Comparison of ENCODE assay signal across 1 cellular context in genomic region chr16:78094166-78094565, GRCh38.
TF ChIP-seq lines count a peak whose summit lies in the region.

No MANE protein-coding gene starts in this region.

TF ChIP-seq in GM12878, 131 proteins besides CTCF, POLR2A, EP300 and RAD21 (continued from another document):
- TF ChIP-seq USF2 (IDR thresholded peaks at IDR 0.05; ENCODE audit: borderline replicate concordance, low read depth, low read length) (no peak), ATF3 (IDR thresholded peaks at IDR 0.05; ENCODE audit: borderline replicate concordance, extremely low read depth, low read depth, low read length) (no peak), ZNF622 (IDR thresholded peaks at IDR 0.05) (no peak), IRF4 (IDR thresholded peaks at IDR 0.05; ENCODE audit: low read depth, low read length) (no peak), MEF2A (IDR thresholded peaks at IDR 0.05; ENCODE audit: insufficient read depth, low read depth, low read length) (no peak), RELB (IDR thresholded peaks at IDR 0.05; ENCODE audit: low read depth) (no peak), TAF1 (IDR thresholded peaks at IDR 0.05; ENCODE audit: borderline replicate concordance, low read depth, low read length) (no peak), ZBTB40 (IDR thresholded peaks at IDR 0.05; ENCODE audit: borderline replicate concordance) (no peak), HSF1 (IDR thresholded peaks at IDR 0.05; ENCODE audit: low read depth, low read length) (no peak), CBX5 (IDR thresholded peaks at IDR 0.05; ENCODE audit: low read depth) (no peak), RELA (IDR thresholded peaks at IDR 0.05; ENCODE audit: borderline replicate concordance, partially characterized antibody) (no peak), RB1 (IDR thresholded peaks at IDR 0.05; ENCODE audit: borderline replicate concordance) (no peak), BACH1 (IDR thresholded peaks at IDR 0.05; ENCODE audit: borderline replicate concordance) (no peak), SIX5 (IDR thresholded peaks at IDR 0.05; ENCODE audit: low read depth, low read length, severe bottlenecking) (no peak), SUZ12 (IDR thresholded peaks at IDR 0.05; ENCODE audit: unreplicated experiment) (no peak), CREM (IDR thresholded peaks at IDR 0.05; ENCODE audit: low read depth) (no peak), CHD2 (IDR thresholded peaks at IDR 0.05; ENCODE audit: borderline replicate concordance, low read depth, low read length) (no peak)
